Comparison of ENCODE assay signal across 8 cellular contexts in genomic region chr1:116376734-116377096, GRCh38. TPM values are rescaled to one million over a fixed set of nuclear protein-coding genes. Genes with fewer than 3 reads are reported as not detected.
DNase-seq lines count a peak whose midpoint lies in the region; ATAC-seq and TF ChIP-seq lines count a peak whose summit lies in the region.

No MANE protein-coding gene starts in this region.

- TF ChIP-seq CTCF in C4-2B (conservative IDR thresholded peaks at IDR 0.05): no peak
- no peak for TF ChIP-seq CTCF in natural killer cell (IDR thresholded peaks at IDR 0.05)

- H3K4me1 Mint-ChIP-seq in natural killer cell: peaks cover 68 to 78% of the 10 kb centered on the region in 2 donors

- intact Hi-C loops in natural killer cell (cut with micrococcal nuclease): loop anchor here (10.0 kb wide), 1 partner anchor 222 kb away; no protein-coding TSS in a partner anchor

- H3K4me2 ChIP-seq in Karpas-422 (ENCODE audit: low read depth, low read length, poor library complexity, severe bottlenecking): peak overlapping the region; percentile 91

- peaks cover 85% of the 10 kb centered on the region for H4K20me1 ChIP-seq in Karpas-422 (ENCODE audit: insufficient read depth, low read depth, low read length)

- no peak for DNase-seq in Karpas-422
- no peak for DNase-seq in natural killer cell
- DNase-seq in stimulated activated naive CD4-positive, alpha-beta T cell treated with Interleukin-2 at 50 U/mL for 16 hours (lab: John Stamatoyannopoulos, UW): no peak
- DNase-seq in midbrain (lab: John Stamatoyannopoulos, UW): no peak
- DNase-seq in NCI-H2029 (lab: John Stamatoyannopoulos, UW): no peak

- H3K9me3 ChIP-seq in Karpas-422 (ENCODE audit: low read length): no peaks in the 10 kb centered on the region

- H3K27ac Mint-ChIP-seq in natural killer cell: peak overlapping the region; percentile 58 to 93

- peaks cover 76% of the 10 kb centered on the region for H3K4me1 ChIP-seq in Karpas-422 (ENCODE audit: low read length)

- H3K27me3 Mint-ChIP-seq in natural killer cell (ENCODE audit: low read depth in 2 of 2): no peaks in the 10 kb centered on the region

- H3K9me3 Mint-ChIP-seq in natural killer cell: no peaks in the 10 kb centered on the region

- H3K79me2 ChIP-seq in Karpas-422 (ENCODE audit: low read length): peaks cover 85% of the 10 kb centered on the region

- H3K4me3 Mint-ChIP-seq in natural killer cell: no peak overlapping the region

- H3K4me3 ChIP-seq in Karpas-422 (ENCODE audit: low read length): peak overlapping the region; percentile 94

- H3K9ac ChIP-seq in Karpas-422 (ENCODE audit: low read length): peak overlapping the region; percentile 97

- no peaks in the 10 kb centered on the region for H3K27me3 ChIP-seq in Karpas-422 (ENCODE audit: low read length)

- no peaks in the 10 kb centered on the region for H3K9me2 ChIP-seq in Karpas-422 (replicated peaks; ENCODE audit: insufficient read depth, low read length)

- peak overlapping the region; percentile 52 for H3K27ac ChIP-seq in C4-2B
- H3K27ac ChIP-seq in Karpas-422 (ENCODE audit: low read length): peak overlapping the region; percentile 96
- peak overlapping the region; percentile 67 for H3K27ac ChIP-seq in cingulate gyrus (ENCODE audit: low read depth, low read length)

- no peaks in the 10 kb centered on the region for H3K36me3 Mint-ChIP-seq in natural killer cell

- H3K36me3 ChIP-seq in Karpas-422 (ENCODE audit: insufficient read depth, low read length): peaks cover 82% of the 10 kb centered on the region

- ATAC-seq in natural killer cell (no peak), HG02840 (IDR thresholded peaks at IDR 0.05; ENCODE audit: low FRiP score, unreplicated experiment) (no peak)

- H2AFZ ChIP-seq in Karpas-422 (ENCODE audit: low read length): no peak overlapping the region

RNA-seq across cellular contexts. Expression of gene ATP1A1, which starts 3.7 kb away (rescaled TPM):
- 931 and 967 TPM in 2 replicates for total RNA-seq in Karpas-422 (2014; rRNA removed; shearing (Covaris generic); ENCODE audit: low replicate concordance)
- total RNA-seq in natural killer cell: 100 to 1,000 TPM; 134 to 144 (median 140) TPM
